In genomic region chr13:42497798-42498197, GRCh38 we compare ENCODE assay signal across 8 cellular contexts.
DNase-seq lines count a peak whose midpoint lies in the region; ATAC-seq lines count a peak whose summit lies in the region.

No MANE protein-coding gene starts in this region.

- H3K4me3 Mint-ChIP-seq in activated T-cell treated with anti-CD3 and anti-CD28 coated beads, Interleukin-2, amount 50 U/mL, for 72 hours = peak overlapping the region; percentile 54 to 69
- H3K4me3 Mint-ChIP-seq in stimulated activated naive CD8-positive, alpha-beta T cell treated with anti-CD3 and anti-CD28 coated beads, Interleukin-15, Interleukin-2, amounts not matched to agents 100 ng/mL and 50 ng/mL, for 24 hours = no peak overlapping the region

- peak; percentile 92 for ATAC-seq in HG03095 (IDR thresholded peaks at IDR 0.05; ENCODE audit: unreplicated experiment)
- peak; percentile 87 to 88 for ATAC-seq in activated T-cell treated with anti-CD3 and anti-CD28 coated beads, Interleukin-2, amount 50 U/mL, for 72 hours (replicated peaks in 1 of 2)

- H3K27me3 Mint-ChIP-seq in activated T-cell treated with anti-CD3 and anti-CD28 coated beads, Interleukin-2, amount 50 U/mL, for 72 hours (ENCODE audit: low read depth) = no peaks in the 10 kb centered on the region
- no peaks in the 10 kb centered on the region for H3K27me3 Mint-ChIP-seq in stimulated activated naive CD8-positive, alpha-beta T cell treated with anti-CD3 and anti-CD28 coated beads, Interleukin-15, Interleukin-2, amounts not matched to agents 100 ng/mL and 50 ng/mL, for 24 hours

- H3K9me3 Mint-ChIP-seq in activated T-cell treated with anti-CD3 and anti-CD28 coated beads, Interleukin-2, amount 50 U/mL, for 72 hours = peaks cover 7 to 11% of the 10 kb centered on the region in 2 donors
- peaks cover 23% of the 10 kb centered on the region for H3K9me3 Mint-ChIP-seq in stimulated activated naive CD8-positive, alpha-beta T cell treated with anti-CD3 and anti-CD28 coated beads, Interleukin-15, Interleukin-2, amounts not matched to agents 100 ng/mL and 50 ng/mL, for 24 hours

- peak overlapping the region; percentile 84 for H3K27ac Mint-ChIP-seq in activated T-cell treated with anti-CD3 and anti-CD28 coated beads, Interleukin-2, amount 50 U/mL, for 72 hours
- H3K27ac Mint-ChIP-seq in stimulated activated naive CD8-positive, alpha-beta T cell treated with anti-CD3 and anti-CD28 coated beads, Interleukin-15, Interleukin-2, amounts not matched to agents 100 ng/mL and 50 ng/mL, for 24 hours = peak overlapping the region; percentile 84

- peak; percentile 41 for DNase-seq in stimulated activated CD4-positive, alpha-beta T cell treated with anti-CD3 and anti-CD28 coated beads, Interleukin-15, amount 100 ng/mL, for 24 hours
- DNase-seq in stimulated activated CD4-positive, alpha-beta T cell treated with anti-CD3 and anti-CD28 coated beads, Interleukin-2, amount 100 ng/mL, for 48 hours = no peak
- DNase-seq in activated T-cell treated with anti-CD3 and anti-CD28 coated beads, Interleukin-2, amount 50 U/mL, for 72 hours = peak; percentile 58 to 61
- no peak for DNase-seq in RPMI8226
- DNase-seq in DMS 273 (lab: John Stamatoyannopoulos, UW; ENCODE audit: unreplicated experiment) = no peak
- no peak for DNase-seq in NCI-H1105 (lab: John Stamatoyannopoulos, UW)

- H3K4me1 Mint-ChIP-seq in activated T-cell treated with anti-CD3 and anti-CD28 coated beads, Interleukin-2, amount 50 U/mL, for 72 hours (ENCODE audit: low read depth) = peaks cover 58% of the 10 kb centered on the region
- H3K4me1 Mint-ChIP-seq in stimulated activated naive CD8-positive, alpha-beta T cell treated with anti-CD3 and anti-CD28 coated beads, Interleukin-15, Interleukin-2, amounts not matched to agents 100 ng/mL and 50 ng/mL, for 24 hours (ENCODE audit: low read depth) = peaks cover 63% of the 10 kb centered on the region

- peaks cover 5 to 13% of the 10 kb centered on the region in 2 donors for H3K36me3 Mint-ChIP-seq in activated T-cell treated with anti-CD3 and anti-CD28 coated beads, Interleukin-2, amount 50 U/mL, for 72 hours (ENCODE audit: insufficient read depth in 2 of 2)
- H3K36me3 Mint-ChIP-seq in stimulated activated naive CD8-positive, alpha-beta T cell treated with anti-CD3 and anti-CD28 coated beads, Interleukin-15, Interleukin-2, amounts not matched to agents 100 ng/mL and 50 ng/mL, for 24 hours (ENCODE audit: low read depth) = peaks cover 9% of the 10 kb centered on the region

Comparison
In these comparisons a context has a peak if more than half of its experiments do, and no peak if none do; other contexts are left out.
1. DNase-seq: peak in stimulated activated CD4-positive, alpha-beta T cell treated with anti-CD3 and anti-CD28 coated beads, Interleukin-15, amount 100 ng/mL, for 24 hours (single experiment) and activated T-cell treated with anti-CD3 and anti-CD28 coated beads, Interleukin-2, amount 50 U/mL, for 72 hours (2 of 2); none in stimulated activated CD4-positive, alpha-beta T cell treated with anti-CD3 and anti-CD28 coated beads, Interleukin-2, amount 100 ng/mL, for 48 hours (0 of 2), RPMI8226 (single experiment), DMS 273 (single experiment) and NCI-H1105 (single experiment).